In genomic region chr4:125833-126232, GRCh38 we compare ENCODE assay signal across 8 cellular contexts. TPM values are rescaled to one million over a fixed set of nuclear protein-coding genes. Genes with fewer than 3 reads are reported as not detected.
A peak's percentile ranks its signal among the peaks of the same experiment; 100 is the strongest.
DNase-seq lines count a peak whose midpoint lies in the region; ATAC-seq and TF ChIP-seq lines count a peak whose summit lies in the region.

No MANE protein-coding gene starts in this region.

- H3K4me1 ChIP-seq in duodenal mucosa (ENCODE audit: control insufficient read depth in 1 of 2, insufficient read depth in 2 of 2, low read length in 2 of 2): peaks cover 0 to 11% of the 10 kb centered on the region in 2 donors

- H3K36me3 ChIP-seq in duodenal mucosa (ENCODE audit: control insufficient read depth in 1 of 2, insufficient read depth in 2 of 2, low read length in 2 of 2) (peaks cover 28 to 43% of the 10 kb centered on the region in 2 donors), neural cell (ENCODE audit: insufficient read depth, low read length) (peaks cover 5% of the 10 kb centered on the region)

- peak overlapping the region; percentile 96 for H3K4me2 ChIP-seq in neural cell (ENCODE audit: low read length)

- DNase-seq in CD14-positive monocyte (ENCODE audit: low spot score) (no peak), NAMALWA (ENCODE audit: low spot score) (peak; percentile 7), hepatic stellate cell (ENCODE audit: low spot score) (no peak), NCI-H446 treated with DMSO at 0.1 percent for 48 hours (lab: John Stamatoyannopoulos, UW) (no peak)

- peaks cover 6% of the 10 kb centered on the region for H3F3A ChIP-seq in neural cell (ENCODE audit: insufficient read depth, low read length, poor library complexity, severe bottlenecking)

- ATAC-seq in HG02588 (IDR thresholded peaks at IDR 0.05; ENCODE audit: unreplicated experiment) (no peak), HG03135 (IDR thresholded peaks at IDR 0.05; ENCODE audit: unreplicated experiment) (no peak)

- H3K27me3 ChIP-seq in duodenal mucosa (ENCODE audit: control insufficient read depth in 1 of 2, insufficient read depth in 2 of 2, low read length in 2 of 2) (no peaks in the 10 kb centered on the region), neural cell (ENCODE audit: insufficient read depth, low read depth, low read length) (no peaks in the 10 kb centered on the region)

- peaks cover 32% of the 10 kb centered on the region for H3K4me1 Mint-ChIP-seq in CD14-positive monocyte

- TF ChIP-seq EP300 in neural cell (conservative IDR thresholded peaks at IDR 0.05; ENCODE audit: poor library complexity, severe bottlenecking): no peak

- no peak for TF ChIP-seq RAD21 in neural cell (conservative IDR thresholded peaks at IDR 0.05)

- H3K9ac ChIP-seq in duodenal mucosa (ENCODE audit: low read depth in 1 of 2, low read length in 2 of 2) (peak overlapping the region in 1 of 2 donors; percentile 51), neural cell (ENCODE audit: low read length) (peak overlapping the region; percentile 91)

- peaks cover 23 to 52% of the 10 kb centered on the region in 2 donors for H3K9me3 ChIP-seq in duodenal mucosa (ENCODE audit: control insufficient read depth in 1 of 2, low read length in 2 of 2)
- H3K9me3 ChIP-seq in neural cell (ENCODE audit: low read length): no peaks in the 10 kb centered on the region

- H3K4me3 ChIP-seq in duodenal mucosa (ENCODE audit: low read depth in 1 of 2, low read length in 2 of 2): peak overlapping the region; percentile 78 to 97
- H3K4me3 ChIP-seq in neural cell (ENCODE audit: low read length): peak overlapping the region; percentile 97

- TF ChIP-seq CTCF in CD14-positive monocyte (IDR thresholded peaks at IDR 0.05): no peak
- no peak for TF ChIP-seq CTCF in neural cell (IDR thresholded peaks at IDR 0.05; ENCODE audit: poor library complexity, severe bottlenecking)

- peaks cover 36% of the 10 kb centered on the region for H3K79me2 ChIP-seq in neural cell (replicated peaks; ENCODE audit: insufficient read depth, low read length)

- H3K27ac Mint-ChIP-seq in CD14-positive monocyte: peak overlapping the region in 3 of 7 donors; percentile 51 to 96 (median 81)

- H3K36me3 Mint-ChIP-seq in CD14-positive monocyte: peaks cover 41 to 46% of the 10 kb centered on the region in 2 donors

- intact Hi-C loops in CD14-positive monocyte (cut with micrococcal nuclease): loop anchor here in 1 of 2 donors (1.0 kb wide), 1 partner anchor 7 kb away; no protein-coding TSS in a partner anchor

- H3K9me2 ChIP-seq in neural cell (ENCODE audit: insufficient read depth, low read length): no peaks in the 10 kb centered on the region

- H3K4me3 Mint-ChIP-seq in CD14-positive monocyte: peak overlapping the region; percentile 98 to 100

- H3K9me3 Mint-ChIP-seq in CD14-positive monocyte: peaks cover 11 to 97% (median 64%) of the 10 kb centered on the region in 7 donors

- no peak overlapping the region for H3K27ac ChIP-seq in duodenal mucosa (ENCODE audit: low read depth, low read length)
- H3K27ac ChIP-seq in neural cell (ENCODE audit: low read length): peak overlapping the region; percentile 12

- H2AFZ ChIP-seq in neural cell (ENCODE audit: low read depth, low read length): no peak overlapping the region

- H3K27me3 Mint-ChIP-seq in CD14-positive monocyte (ENCODE audit: low read depth in 3 of 3): peaks cover 0 to 5% (median 1%) of the 10 kb centered on the region in 3 donors

- no peaks in the 10 kb centered on the region for H4K20me1 ChIP-seq in neural cell (ENCODE audit: insufficient read depth)

TF ChIP-seq in neural cell, 6 proteins besides CTCF, POLR2A, EP300 and RAD21:
- TF ChIP-seq SMC3 (conservative IDR thresholded peaks at IDR 0.05; ENCODE audit: poor library complexity) (no peak), MXI1 (conservative IDR thresholded peaks at IDR 0.05; ENCODE audit: poor library complexity, severe bottlenecking) (no peak), REST (IDR thresholded peaks at IDR 0.05; ENCODE audit: borderline replicate concordance) (no peak), EZH2 (IDR thresholded peaks at IDR 0.05; ENCODE audit: borderline replicate concordance, insufficient read depth, low read length, poor library complexity, severe bottlenecking) (no peak), TAF1 (IDR thresholded peaks at IDR 0.05; ENCODE audit: low read depth) (no peak), POLR2AphosphoS5 (IDR thresholded peaks at IDR 0.05) (no peak)

RNA-seq across cellular contexts. Expression of gene ZNF718, which starts 1.5 kb away (rescaled TPM):
- polyA plus RNA-seq in CD14-positive monocyte (1 to 10 TPM; 2.7 to 2.8 TPM), neural cell (11.4 and 12.8 TPM in 2 replicates)
- 41.9 and 46.9 TPM in 2 replicates for polyA minus RNA-seq in neural cell
